Comparison of ENCODE assay signal across 1 cellular context in the genomic region with DNA sequence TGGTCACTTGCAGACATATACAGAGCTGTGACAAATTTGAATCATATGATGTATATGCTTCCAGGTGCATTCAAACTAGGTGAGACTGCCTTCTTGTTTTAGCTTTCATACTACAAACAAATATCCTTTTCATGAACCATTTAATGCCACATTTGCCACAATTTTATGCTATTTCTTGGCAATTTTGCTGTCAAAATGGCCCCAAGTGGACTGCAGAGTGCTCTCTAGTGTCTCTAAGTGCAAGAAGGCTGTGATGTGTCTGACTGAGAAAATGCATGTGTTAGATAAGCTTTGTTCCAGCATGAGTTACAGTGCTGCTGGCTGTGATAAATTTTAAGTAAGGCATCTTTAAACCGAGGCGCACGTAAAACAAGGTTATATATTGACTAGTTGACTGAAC.
TF ChIP-seq lines count a peak whose summit lies in the region.

No MANE protein-coding gene starts in this region.

TF ChIP-seq in neural cell, 6 proteins besides CTCF, POLR2A, EP300 and RAD21 (continued from another document):
- TF ChIP-seq, protein P1, sequence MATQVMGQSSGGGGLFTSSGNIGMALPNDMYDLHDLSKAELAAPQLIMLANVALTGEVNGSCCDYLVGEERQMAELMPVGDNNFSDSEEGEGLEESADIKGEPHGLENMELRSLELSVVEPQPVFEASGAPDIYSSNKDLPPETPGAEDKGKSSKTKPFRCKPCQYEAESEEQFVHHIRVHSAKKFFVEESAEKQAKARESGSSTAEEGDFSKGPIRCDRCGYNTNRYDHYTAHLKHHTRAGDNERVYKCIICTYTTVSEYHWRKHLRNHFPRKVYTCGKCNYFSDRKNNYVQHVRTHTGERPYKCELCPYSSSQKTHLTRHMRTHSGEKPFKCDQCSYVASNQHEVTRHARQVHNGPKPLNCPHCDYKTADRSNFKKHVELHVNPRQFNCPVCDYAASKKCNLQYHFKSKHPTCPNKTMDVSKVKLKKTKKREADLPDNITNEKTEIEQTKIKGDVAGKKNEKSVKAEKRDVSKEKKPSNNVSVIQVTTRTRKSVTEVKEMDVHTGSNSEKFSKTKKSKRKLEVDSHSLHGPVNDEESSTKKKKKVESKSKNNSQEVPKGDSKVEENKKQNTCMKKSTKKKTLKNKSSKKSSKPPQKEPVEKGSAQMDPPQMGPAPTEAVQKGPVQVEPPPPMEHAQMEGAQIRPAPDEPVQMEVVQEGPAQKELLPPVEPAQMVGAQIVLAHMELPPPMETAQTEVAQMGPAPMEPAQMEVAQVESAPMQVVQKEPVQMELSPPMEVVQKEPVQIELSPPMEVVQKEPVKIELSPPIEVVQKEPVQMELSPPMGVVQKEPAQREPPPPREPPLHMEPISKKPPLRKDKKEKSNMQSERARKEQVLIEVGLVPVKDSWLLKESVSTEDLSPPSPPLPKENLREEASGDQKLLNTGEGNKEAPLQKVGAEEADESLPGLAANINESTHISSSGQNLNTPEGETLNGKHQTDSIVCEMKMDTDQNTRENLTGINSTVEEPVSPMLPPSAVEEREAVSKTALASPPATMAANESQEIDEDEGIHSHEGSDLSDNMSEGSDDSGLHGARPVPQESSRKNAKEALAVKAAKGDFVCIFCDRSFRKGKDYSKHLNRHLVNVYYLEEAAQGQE (IDR thresholded peaks at IDR 0.05; ENCODE audit: borderline replicate concordance) = peak; percentile 91
- TF ChIP-seq POLR2AphosphoS5 (IDR thresholded peaks at IDR 0.05) = peak; percentile 90
- no peak for TF ChIP-seq TAF1 (IDR thresholded peaks at IDR 0.05; ENCODE audit: low read depth)
